In the genomic region with DNA sequence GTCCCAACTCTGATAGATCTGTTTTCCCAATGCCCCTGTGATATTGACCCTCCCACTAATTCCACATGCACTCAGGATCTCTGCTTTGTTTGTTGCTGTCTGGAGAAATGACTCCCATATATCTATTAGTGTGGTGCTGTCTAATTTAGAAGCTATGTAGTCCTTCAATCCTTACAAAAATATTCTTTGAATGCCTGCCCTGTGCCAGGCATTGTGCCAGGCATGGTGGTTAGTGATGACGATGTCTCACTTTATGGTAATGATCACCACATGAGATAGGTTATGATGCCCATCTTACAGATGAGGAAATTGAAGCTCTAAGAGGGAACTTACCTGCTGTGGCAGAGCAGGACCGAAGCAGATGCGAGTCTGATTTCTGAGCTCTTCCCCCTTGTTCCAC, we compare ENCODE assay signal across 19 cellular contexts. TPM values are rescaled to one million over a fixed set of nuclear protein-coding genes. Genes with fewer than 3 reads are reported as not detected.
"Had no signal": no experiment of that assay in that cellular context is flagged by ENCODE, and none has a peak within 500 bp of the region (broad histone marks: within the 10 kb centered on the region; RNA-seq: fewer than 3 reads in every experiment).

No MANE protein-coding gene starts in this region.

- H3K36me3 ChIP-seq: neural progenitor cell, ovary, transverse colon had no signal

- DNase-seq: activated effector memory CD4-positive, alpha-beta T cell treated with anti-CD3 and anti-CD28 coated beads, Interleukin-2, amount 50 U/mL, for 16 hours; activated T-cell treated with anti-CD3 and anti-CD28 coated beads, Interleukin-2, amount 50 U/mL, for 1 hour; amniotic stem cell; heart right ventricle; left ventricle myocardium superior; ovary; stimulated activated CD4-positive, alpha-beta T cell treated with anti-CD3 and anti-CD28 coated beads, Interleukin-4, amount 100 ng/mL, for 4 hours; SW 1271; transverse colon had no signal

- H3K27ac Mint-ChIP-seq: activated naive CD4-positive, alpha-beta T cell treated with anti-CD3 and anti-CD28 coated beads, Interleukin-2, amount 50 U/mL, for 72 hours; neural progenitor cell; T-helper 2 cell treated with Interferon-gamma antibody and Interleukin-4, amounts not matched to agents 5 μg/mL and 100 μg/mL, for 36 hours had no signal

- H3K27me3 ChIP-seq: ovary had no signal

- H3K9me3 ChIP-seq: heart right ventricle, ovary, transverse colon had no signal

- H3K9me3 Mint-ChIP-seq: activated naive CD4-positive, alpha-beta T cell treated with anti-CD3 and anti-CD28 coated beads, Interleukin-2, amount 50 U/mL, for 72 hours; neural progenitor cell; T-helper 2 cell treated with Interferon-gamma antibody and Interleukin-4, amounts not matched to agents 5 μg/mL and 100 μg/mL, for 36 hours had no signal

- H3K4me3 Mint-ChIP-seq: neural progenitor cell; T-helper 2 cell treated with Interferon-gamma antibody and Interleukin-4, amounts not matched to agents 5 μg/mL and 100 μg/mL, for 36 hours had no signal

- FAIRE-seq: frontal cortex, keratinocyte had no signal

- H3K4me3 ChIP-seq: heart right ventricle, neural progenitor cell, ovary, skin epidermis, transverse colon had no signal

RNA-seq across cellular contexts. Expression of gene MYOG, which starts 12.9 kb away (rescaled TPM):
- total RNA-seq: activated naive CD4-positive, alpha-beta T cell treated with anti-CD3 and anti-CD28 coated beads, Interleukin-2, amount 50 U/mL, for 72 hours; cerebellum; dermis microvascular lymphatic vessel endothelial cell; esophagus mucosa; heart right ventricle; left ventricle myocardium superior; ovary; renal cortical epithelial cell; transverse colon had no signal

RNA-seq across cellular contexts. Expression of gene ADORA1, which starts 54.6 kb away (rescaled TPM):
- total RNA-seq: activated naive CD4-positive, alpha-beta T cell treated with anti-CD3 and anti-CD28 coated beads, Interleukin-2, amount 50 U/mL, for 72 hours; dermis microvascular lymphatic vessel endothelial cell had no signal
